In the genomic region with DNA sequence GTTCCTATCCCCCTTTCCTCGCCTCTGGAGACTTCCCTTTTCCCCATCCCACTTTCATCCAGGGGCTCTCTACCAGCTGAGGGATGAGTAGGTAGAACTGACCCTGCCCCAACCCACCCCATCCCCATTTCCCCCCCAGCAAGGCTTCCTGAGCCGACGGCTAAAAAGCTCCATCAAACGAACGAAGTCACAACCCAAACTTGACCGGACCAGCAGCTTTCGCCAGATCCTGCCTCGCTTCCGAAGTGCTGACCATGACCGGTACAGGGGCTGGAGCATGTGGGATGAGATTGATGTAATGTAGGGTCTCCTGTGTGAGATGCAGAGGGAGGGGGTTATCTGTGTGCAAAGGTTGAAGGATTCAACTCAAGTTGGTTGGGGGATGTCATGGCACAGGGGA, we compare ENCODE assay signal across 11 cellular contexts. TPM values are rescaled to one million over a fixed set of nuclear protein-coding genes. Genes with fewer than 3 reads are reported as not detected.
A peak's percentile ranks its signal among the peaks of the same experiment; 100 is the strongest.
DNase-seq lines count a peak whose midpoint lies in the region; ATAC-seq and TF ChIP-seq lines count a peak whose summit lies in the region.
"Had no signal": no experiment of that assay in that cellular context is flagged by ENCODE, and none has a peak within 500 bp of the region (broad histone marks: within the 10 kb centered on the region; RNA-seq: fewer than 3 reads in every experiment).

No MANE protein-coding gene starts in this region.

- peaks cover 47% of the 10 kb centered on the region for H3K4me1 Mint-ChIP-seq in activated CD4-positive, alpha-beta T cell treated with anti-CD3 and anti-CD28 coated beads, Interleukin-2, amount 10 ng/mL, durations not matched to agents 24 days and 14 days
- H3K4me1 Mint-ChIP-seq in endothelial cell (ENCODE audit: unreplicated experiment): peaks cover 58% of the 10 kb centered on the region

- H3K9me3 ChIP-seq in NT2/D1 (ENCODE audit: insufficient read depth, low read length): no peaks in the 10 kb centered on the region
- H3K9me3 ChIP-seq: prostate gland had no signal

- DNase-seq in activated CD4-positive, alpha-beta T cell treated with anti-CD3 and anti-CD28 coated beads, Interleukin-2, amount 10 ng/mL, durations not matched to agents 24 days and 14 days: no peak
- DNase-seq in activated CD4-positive, alpha-beta T cell treated with anti-CD3 and anti-CD28 coated beads for 48 hours: no peak
- DNase-seq in NT2/D1 (ENCODE audit: low read depth, low spot score) (no peak), endothelial cell (ENCODE audit: low spot score) (no peak), NCI-H446 treated with DMSO at 0.1 percent for 48 hours (lab: John Stamatoyannopoulos, UW) (no peak)
- DNase-seq: activated CD4-positive, alpha-beta T cell treated with anti-CD3 and anti-CD28 coated beads, Interleukin-2, amount 50 U/mL, for 1 hour; NCI-H510A treated with DMSO at 0.1 percent for 48 hours had no signal

- H3K36me3 ChIP-seq in NT2/D1 (ENCODE audit: insufficient read depth, insufficient read length, low read length) (peaks cover 25% of the 10 kb centered on the region), rectal smooth muscle tissue (ENCODE audit: control insufficient read depth, insufficient read depth, low read length) (peaks cover 10% of the 10 kb centered on the region)

- peaks cover 20% of the 10 kb centered on the region for H3K4me1 ChIP-seq in NT2/D1 (ENCODE audit: insufficient read depth, insufficient read length)
- H3K4me1 ChIP-seq in rectal smooth muscle tissue (ENCODE audit: control insufficient read depth, insufficient read depth, low read length): peaks cover 24% of the 10 kb centered on the region
- H3K4me1 ChIP-seq: prostate gland had no signal

- no peak overlapping the region for H3K27ac Mint-ChIP-seq in activated CD4-positive, alpha-beta T cell treated with anti-CD3 and anti-CD28 coated beads, Interleukin-2, amount 10 ng/mL, durations not matched to agents 24 days and 14 days
- H3K27ac Mint-ChIP-seq in endothelial cell (ENCODE audit: unreplicated experiment): peak overlapping the region; percentile 59

- TF ChIP-seq CTCF in endothelial cell (IDR thresholded peaks at IDR 0.05; ENCODE audit: unreplicated experiment): no peak

- H3K4me3 ChIP-seq in NT2/D1 (ENCODE audit: insufficient read length, low read depth) (peak overlapping the region; percentile 39), rectal smooth muscle tissue (ENCODE audit: low read length) (no peak overlapping the region)
- H3K4me3 ChIP-seq: prostate gland had no signal

- H3K27me3 Mint-ChIP-seq in activated CD4-positive, alpha-beta T cell treated with anti-CD3 and anti-CD28 coated beads, Interleukin-2, amount 10 ng/mL, durations not matched to agents 24 days and 14 days: no peaks in the 10 kb centered on the region
- peaks cover 12% of the 10 kb centered on the region for H3K27me3 Mint-ChIP-seq in endothelial cell (ENCODE audit: unreplicated experiment)

- H3K27me3 ChIP-seq in NT2/D1 (ENCODE audit: insufficient read depth, insufficient read length) (no peaks in the 10 kb centered on the region), rectal smooth muscle tissue (ENCODE audit: control insufficient read depth, insufficient read depth, low read length) (no peaks in the 10 kb centered on the region)

- H3K4me3 Mint-ChIP-seq in activated CD4-positive, alpha-beta T cell treated with anti-CD3 and anti-CD28 coated beads, Interleukin-2, amount 10 ng/mL, durations not matched to agents 24 days and 14 days: peak overlapping the region; percentile 1
- peak overlapping the region; percentile 61 for H3K4me3 Mint-ChIP-seq in endothelial cell (ENCODE audit: unreplicated experiment)

- no peak for ATAC-seq in HG03280 (IDR thresholded peaks at IDR 0.05; ENCODE audit: unreplicated experiment)
- no peak for ATAC-seq in HG03108 (IDR thresholded peaks at IDR 0.05; ENCODE audit: unreplicated experiment)

- H3K9me3 Mint-ChIP-seq in activated CD4-positive, alpha-beta T cell treated with anti-CD3 and anti-CD28 coated beads, Interleukin-2, amount 10 ng/mL, durations not matched to agents 24 days and 14 days: no peaks in the 10 kb centered on the region
- no peaks in the 10 kb centered on the region for H3K9me3 Mint-ChIP-seq in endothelial cell (ENCODE audit: unreplicated experiment)

- H3K9ac ChIP-seq in NT2/D1 (ENCODE audit: insufficient read length, low read depth) (peak overlapping the region; percentile 73), rectal smooth muscle tissue (ENCODE audit: low read length) (no peak overlapping the region)

- intact Hi-C loops in activated CD4-positive, alpha-beta T cell treated with anti-CD3 and anti-CD28 coated beads, Interleukin-2, amount 10 ng/mL, durations not matched to agents 24 days and 14 days (cut with micrococcal nuclease): no loop called here

- H3K36me3 Mint-ChIP-seq in activated CD4-positive, alpha-beta T cell treated with anti-CD3 and anti-CD28 coated beads, Interleukin-2, amount 10 ng/mL, durations not matched to agents 24 days and 14 days (ENCODE audit: low read depth): peaks cover 37% of the 10 kb centered on the region
- H3K36me3 Mint-ChIP-seq in endothelial cell (ENCODE audit: low read depth, unreplicated experiment): peaks cover 31% of the 10 kb centered on the region

- H3K27ac ChIP-seq in rectal smooth muscle tissue (ENCODE audit: low read depth, low read length): peak overlapping the region; percentile 85
- H3K27ac ChIP-seq: prostate gland had no signal

RNA-seq across cellular contexts. Expression of a gene that starts 12.7 kb away (rescaled TPM):
- total RNA-seq in activated CD4-positive, alpha-beta T cell treated with anti-CD3 and anti-CD28 coated beads, Interleukin-2, amount 10 ng/mL, durations not matched to agents 24 days and 14 days: 41.5 and 44.6 TPM in 2 replicates
- 48.6 TPM for total RNA-seq in endothelial cell (ENCODE audit: unreplicated experiment)

RNA-seq across cellular contexts. Expression of a gene that starts 14.6 kb away (rescaled TPM):
- 120 and 124 TPM in 2 replicates for total RNA-seq in activated CD4-positive, alpha-beta T cell treated with anti-CD3 and anti-CD28 coated beads, Interleukin-2, amount 10 ng/mL, durations not matched to agents 24 days and 14 days
- total RNA-seq in endothelial cell (ENCODE audit: unreplicated experiment): 163 TPM

RNA-seq across cellular contexts. Expression of a gene that starts 21.7 kb away (rescaled TPM):
- 29.5 and 33.6 TPM in 2 replicates for total RNA-seq in activated CD4-positive, alpha-beta T cell treated with anti-CD3 and anti-CD28 coated beads, Interleukin-2, amount 10 ng/mL, durations not matched to agents 24 days and 14 days
- total RNA-seq in endothelial cell (ENCODE audit: unreplicated experiment): 60.0 TPM

RNA-seq across cellular contexts. Expression of a gene that starts 21.8 kb away (rescaled TPM):
- total RNA-seq in activated CD4-positive, alpha-beta T cell treated with anti-CD3 and anti-CD28 coated beads, Interleukin-2, amount 10 ng/mL, durations not matched to agents 24 days and 14 days: 14.2 and 14.5 TPM in 2 replicates
- total RNA-seq in endothelial cell (ENCODE audit: unreplicated experiment): 18.7 TPM

RNA-seq across cellular contexts. Expression of a gene that starts 40.9 kb away (rescaled TPM):
- 64.9 and 66.5 TPM in 2 replicates for total RNA-seq in activated CD4-positive, alpha-beta T cell treated with anti-CD3 and anti-CD28 coated beads, Interleukin-2, amount 10 ng/mL, durations not matched to agents 24 days and 14 days
- 19.0 TPM for total RNA-seq in endothelial cell (ENCODE audit: unreplicated experiment)
